Comparison of ENCODE assay signal across 9 cellular contexts in genomic region chr11:93738647-93739081, GRCh38. TPM values are rescaled to one million over a fixed set of nuclear protein-coding genes. Genes with fewer than 3 reads are reported as not detected.
A peak's percentile ranks its signal among the peaks of the same experiment; 100 is the strongest.
DNase-seq lines count a peak whose midpoint lies in the region; ATAC-seq and TF ChIP-seq lines count a peak whose summit lies in the region.
"Had no signal": no experiment of that assay in that cellular context is flagged by ENCODE, and none has a peak within 500 bp of the region (broad histone marks: within the 10 kb centered on the region; RNA-seq: fewer than 3 reads in every experiment).

No MANE protein-coding gene starts in this region.

- DNase-seq in activated naive CD4-positive, alpha-beta T cell (lab: John Stamatoyannopoulos, UW), result no peak
- DNase-seq in activated CD8-positive, alpha-beta T cell treated with anti-CD3 and anti-CD28 coated beads, Interleukin-2, amount 10 ng/mL, durations not matched to agents 7 days and 5 days, result no peak
- DNase-seq in glutamatergic neuron (no peak), type B pancreatic cell (ENCODE audit: extremely low spot score, unreplicated experiment) (no peak), right cardiac atrium (no peak)
- DNase-seq: T-helper 9 cell had no signal

- no peaks in the 10 kb centered on the region for H3K27me3 ChIP-seq in right cardiac atrium (ENCODE audit: control insufficient read depth, insufficient read depth)

- no peak for TF ChIP-seq CTCF in glutamatergic neuron (IDR thresholded peaks at IDR 0.05; ENCODE audit: partially characterized antibody, unreplicated experiment)
- no peak for TF ChIP-seq CTCF in type B pancreatic cell (conservative IDR thresholded peaks at IDR 0.05)

- no peak overlapping the region for H3K27ac ChIP-seq in right cardiac atrium (ENCODE audit: low read length)

- H3K4me1 Mint-ChIP-seq in activated naive CD4-positive, alpha-beta T cell treated with anti-CD3 and anti-CD28 coated beads, Interleukin-2, amount 50 U/mL, for 24 hours, result peaks cover 64% of the 10 kb centered on the region
- peaks cover 65% of the 10 kb centered on the region for H3K4me1 Mint-ChIP-seq in activated CD8-positive, alpha-beta T cell treated with anti-CD3 and anti-CD28 coated beads, Interleukin-2, amount 10 ng/mL, durations not matched to agents 7 days and 5 days (ENCODE audit: low read depth)
- H3K4me1 Mint-ChIP-seq in glutamatergic neuron (ENCODE audit: low read depth, unreplicated experiment), result peaks cover 15% of the 10 kb centered on the region
- peaks cover 34% of the 10 kb centered on the region for H3K4me1 Mint-ChIP-seq in type B pancreatic cell (ENCODE audit: unreplicated experiment)

- POLR2A ChIA-PET in activated CD8-positive, alpha-beta T cell treated with anti-CD3 and anti-CD28 coated beads, Interleukin-2, amount 10 ng/mL, durations not matched to agents 7 days and 5 days (lab: Charles Lee), result interaction anchor here (9.5 kb wide), 1 partner anchor 45 kb away, joined by 161 read pairs; the partner anchor contains the start of gene MED17

- H3K27me3 Mint-ChIP-seq in activated naive CD4-positive, alpha-beta T cell treated with anti-CD3 and anti-CD28 coated beads, Interleukin-2, amount 50 U/mL, for 24 hours, result no peaks in the 10 kb centered on the region
- H3K27me3 Mint-ChIP-seq in activated CD8-positive, alpha-beta T cell treated with anti-CD3 and anti-CD28 coated beads, Interleukin-2, amount 10 ng/mL, durations not matched to agents 7 days and 5 days (ENCODE audit: low read depth), result no peaks in the 10 kb centered on the region
- H3K27me3 Mint-ChIP-seq in glutamatergic neuron (ENCODE audit: unreplicated experiment), result peaks cover 3% of the 10 kb centered on the region
- no peaks in the 10 kb centered on the region for H3K27me3 Mint-ChIP-seq in type B pancreatic cell

- no peak for ATAC-seq in activated CD8-positive, alpha-beta T cell treated with anti-CD3 and anti-CD28 coated beads, Interleukin-2, amount 10 ng/mL, durations not matched to agents 7 days and 5 days
- ATAC-seq in HG02981 (IDR thresholded peaks at IDR 0.05; ENCODE audit: unreplicated experiment) (no peak), right cardiac atrium (no peak), GM21367 (IDR thresholded peaks at IDR 0.05; ENCODE audit: unreplicated experiment) (no peak)

- CTCF ChIA-PET in activated CD8-positive, alpha-beta T cell treated with anti-CD3 and anti-CD28 coated beads, Interleukin-2, amount 10 ng/mL, durations not matched to agents 7 days and 5 days (lab: Charles Lee), result interaction anchor here (1.2 to 2.2 kb wide), 3 partner anchors 11 to 766 kb away, joined by 4 to 5 read pairs (median 5); partner anchors contain the start of gene MED17

- peak overlapping the region; percentile 99 for H3K27ac Mint-ChIP-seq in activated naive CD4-positive, alpha-beta T cell treated with anti-CD3 and anti-CD28 coated beads, Interleukin-2, amount 50 U/mL, for 24 hours
- peak overlapping the region; percentile 71 for H3K27ac Mint-ChIP-seq in activated CD8-positive, alpha-beta T cell treated with anti-CD3 and anti-CD28 coated beads, Interleukin-2, amount 10 ng/mL, durations not matched to agents 7 days and 5 days
- H3K27ac Mint-ChIP-seq in glutamatergic neuron (ENCODE audit: unreplicated experiment), result no peak overlapping the region
- H3K27ac Mint-ChIP-seq in type B pancreatic cell, result peak overlapping the region; percentile 99

- WGBS in right cardiac atrium, result 64% methylated on average over 6 of the region's 6 CpGs

- H3K9me3 Mint-ChIP-seq in activated naive CD4-positive, alpha-beta T cell treated with anti-CD3 and anti-CD28 coated beads, Interleukin-2, amount 50 U/mL, for 24 hours, result no peaks in the 10 kb centered on the region
- no peaks in the 10 kb centered on the region for H3K9me3 Mint-ChIP-seq in activated CD8-positive, alpha-beta T cell treated with anti-CD3 and anti-CD28 coated beads, Interleukin-2, amount 10 ng/mL, durations not matched to agents 7 days and 5 days (ENCODE audit: insufficient read depth)
- H3K9me3 Mint-ChIP-seq in glutamatergic neuron (ENCODE audit: unreplicated experiment) (peaks cover 7% of the 10 kb centered on the region), type B pancreatic cell (no peaks in the 10 kb centered on the region)

- no peak overlapping the region for H3K4me3 ChIP-seq in right cardiac atrium (ENCODE audit: low read length)

- intact Hi-C loops in right cardiac atrium (cut with DNase I), result loop anchor here in 1 of 4 donors (10.0 kb wide), 1 partner anchor 56 kb away; no protein-coding TSS in a partner anchor

- peaks cover 7% of the 10 kb centered on the region for H3K4me1 ChIP-seq in right cardiac atrium (ENCODE audit: control insufficient read depth, insufficient read depth, low read length)

- peak overlapping the region; percentile 99 for H3K4me3 Mint-ChIP-seq in activated naive CD4-positive, alpha-beta T cell treated with anti-CD3 and anti-CD28 coated beads, Interleukin-2, amount 50 U/mL, for 24 hours
- peak overlapping the region; percentile 100 for H3K4me3 Mint-ChIP-seq in activated CD8-positive, alpha-beta T cell treated with anti-CD3 and anti-CD28 coated beads, Interleukin-2, amount 10 ng/mL, durations not matched to agents 7 days and 5 days
- H3K4me3 Mint-ChIP-seq in glutamatergic neuron (ENCODE audit: unreplicated experiment), result peak overlapping the region; percentile 89
- peak overlapping the region; percentile 100 for H3K4me3 Mint-ChIP-seq in type B pancreatic cell

- H3K36me3 Mint-ChIP-seq in activated naive CD4-positive, alpha-beta T cell treated with anti-CD3 and anti-CD28 coated beads, Interleukin-2, amount 50 U/mL, for 24 hours, result peaks cover 56% of the 10 kb centered on the region
- peaks cover 81% of the 10 kb centered on the region for H3K36me3 Mint-ChIP-seq in activated CD8-positive, alpha-beta T cell treated with anti-CD3 and anti-CD28 coated beads, Interleukin-2, amount 10 ng/mL, durations not matched to agents 7 days and 5 days (ENCODE audit: low read depth)
- H3K36me3 Mint-ChIP-seq in glutamatergic neuron (ENCODE audit: unreplicated experiment) (no peaks in the 10 kb centered on the region), type B pancreatic cell (peaks cover 49% of the 10 kb centered on the region)

- H3K9me3 ChIP-seq in right cardiac atrium (ENCODE audit: control insufficient read depth, low read length), result no peaks in the 10 kb centered on the region

RNA-seq across cellular contexts. Expression of gene TAF1D, which starts 2.6 kb away (rescaled TPM):
- 100 to 1,000 TPM; 161 to 172 TPM for total RNA-seq in activated CD8-positive, alpha-beta T cell treated with anti-CD3 and anti-CD28 coated beads, Interleukin-2, amount 10 ng/mL, durations not matched to agents 7 days and 5 days
- total RNA-seq in glutamatergic neuron (ENCODE audit: unreplicated experiment), result 71.9 TPM
- 126 and 143 TPM in 2 replicates for total RNA-seq in type B pancreatic cell (ENCODE audit: low replicate concordance)
- 10 to 100 TPM; 36.3 to 52.1 (median 38.6) TPM for total RNA-seq in right cardiac atrium
- 36.2 TPM for polyA plus RNA-seq in right cardiac atrium

RNA-seq across cellular contexts. Expression of gene C11orf54, which starts 2.8 kb away (rescaled TPM):
- 10 to 100 TPM; 17.9 to 19.3 TPM for total RNA-seq in activated CD8-positive, alpha-beta T cell treated with anti-CD3 and anti-CD28 coated beads, Interleukin-2, amount 10 ng/mL, durations not matched to agents 7 days and 5 days
- 19.5 TPM for total RNA-seq in glutamatergic neuron (ENCODE audit: unreplicated experiment)
- 25.6 and 29.9 TPM in 2 replicates for total RNA-seq in type B pancreatic cell (ENCODE audit: low replicate concordance)
- total RNA-seq in right cardiac atrium, result 10 to 100 TPM; 28.0 to 36.9 (median 33.4) TPM
- 23.0 TPM for polyA plus RNA-seq in right cardiac atrium

RNA-seq across cellular contexts. Expression of gene MED17, which starts 45.4 kb away (rescaled TPM):
- total RNA-seq in activated CD8-positive, alpha-beta T cell treated with anti-CD3 and anti-CD28 coated beads, Interleukin-2, amount 10 ng/mL, durations not matched to agents 7 days and 5 days, result 10 to 100 TPM; 43.6 to 45.3 TPM
- total RNA-seq in glutamatergic neuron (ENCODE audit: unreplicated experiment) (73.0 TPM), type B pancreatic cell (ENCODE audit: low replicate concordance) (49.8 and 53.3 TPM in 2 replicates), right cardiac atrium (10 to 100 TPM; 19.8 to 25.1 (median 22.8) TPM)
- polyA plus RNA-seq in right cardiac atrium, result 14.7 TPM
